ENCODE assay signal across 11 cellular contexts in the genomic region with DNA sequence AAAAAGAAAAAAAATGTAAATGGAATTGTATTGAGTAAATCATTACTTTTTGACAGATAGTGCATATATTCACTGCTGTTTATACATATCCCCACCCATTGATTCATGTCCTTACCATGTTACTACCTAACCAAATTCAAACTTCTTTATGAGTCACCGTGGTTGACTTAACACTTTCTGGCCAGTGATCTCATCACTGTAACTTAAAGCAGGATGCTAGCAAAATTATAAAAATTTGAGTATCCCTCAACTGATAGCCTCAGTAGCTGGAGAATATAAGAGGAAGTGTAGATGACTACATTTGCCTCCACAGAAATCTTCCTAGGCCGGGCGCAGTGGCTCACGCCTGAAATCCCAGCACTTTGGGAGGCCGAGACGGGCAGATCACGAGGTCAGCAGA. TPM values are rescaled to one million over a fixed set of nuclear protein-coding genes. Genes with fewer than 3 reads are reported as not detected.
DNase-seq lines count a peak whose midpoint lies in the region; ATAC-seq lines count a peak whose summit lies in the region.
"Had no signal": no experiment of that assay in that cellular context is flagged by ENCODE, and none has a peak within 500 bp of the region (broad histone marks: within the 10 kb centered on the region; RNA-seq: fewer than 3 reads in every experiment).

No MANE protein-coding gene starts in this region.

- peaks cover 54% of the 10 kb centered on the region for H3K36me3 ChIP-seq in adipocyte (ENCODE audit: control insufficient read depth, insufficient read depth, low read length, severe bottlenecking)

- no peak for DNase-seq in activated T-cell treated with anti-CD3 and anti-CD28 coated beads, Interleukin-2, amount 50 U/mL, for 4 hours
- no peak for DNase-seq in activated T-cell treated with anti-CD3 and anti-CD28 coated beads, Interleukin-2, amount 50 U/mL, for 48 hours
- DNase-seq in adipocyte (ENCODE audit: low read depth) (peak; percentile 45), NCI-H510A treated with DMSO at 0.1 percent for 48 hours (lab: John Stamatoyannopoulos, UW) (no peak)
- DNase-seq in stimulated activated naive B cell treated with anti-CD40 and anti-IgM and Interleukin-4, amounts not matched to agents 10 μg/mL and 1 μg/mL and 100 μg/mL, for 72 hours = no peak
- DNase-seq: BE2C, midbrain, NCI-H1417 had no signal

- H3K4me1 ChIP-seq in adipocyte (ENCODE audit: control insufficient read depth, insufficient read depth, low read length) = no peaks in the 10 kb centered on the region
- H3K4me1 ChIP-seq: BE2C had no signal

- no peak overlapping the region for H3K27ac Mint-ChIP-seq in stimulated activated naive B cell treated with anti-CD40 and anti-IgM and Interleukin-4, amounts not matched to agents 10 μg/mL and 1 μg/mL and 100 μg/mL, for 72 hours

- H3K36me3 Mint-ChIP-seq in activated T-cell treated with anti-CD3 and anti-CD28 coated beads, Interleukin-2, amount 50 U/mL, for 4 hours (ENCODE audit: insufficient read depth) = peaks cover 34% of the 10 kb centered on the region
- peaks cover 32 to 51% of the 10 kb centered on the region in 2 donors for H3K36me3 Mint-ChIP-seq in stimulated activated naive B cell treated with anti-CD40 and anti-IgM and Interleukin-4, amounts not matched to agents 10 μg/mL and 1 μg/mL and 100 μg/mL, for 72 hours

- no peaks in the 10 kb centered on the region for H3K27me3 Mint-ChIP-seq in activated T-cell treated with anti-CD3 and anti-CD28 coated beads, Interleukin-2, amount 50 U/mL, for 4 hours (ENCODE audit: low read depth)
- H3K27me3 Mint-ChIP-seq in stimulated activated naive B cell treated with anti-CD40 and anti-IgM and Interleukin-4, amounts not matched to agents 10 μg/mL and 1 μg/mL and 100 μg/mL, for 72 hours = no peaks in the 10 kb centered on the region

- no peaks in the 10 kb centered on the region for H3K9me3 ChIP-seq in adipocyte (ENCODE audit: control insufficient read depth, low read length)
- H3K9me3 ChIP-seq: BE2C had no signal

- H3K4me1 Mint-ChIP-seq in activated T-cell treated with anti-CD3 and anti-CD28 coated beads, Interleukin-2, amount 50 U/mL, for 4 hours (ENCODE audit: low read depth) = peaks cover 30% of the 10 kb centered on the region
- peaks cover 6 to 26% of the 10 kb centered on the region in 2 donors for H3K4me1 Mint-ChIP-seq in stimulated activated naive B cell treated with anti-CD40 and anti-IgM and Interleukin-4, amounts not matched to agents 10 μg/mL and 1 μg/mL and 100 μg/mL, for 72 hours

- H3K4me3 Mint-ChIP-seq in activated T-cell treated with anti-CD3 and anti-CD28 coated beads, Interleukin-2, amount 50 U/mL, for 4 hours = no peak overlapping the region
- H3K4me3 Mint-ChIP-seq in stimulated activated naive B cell treated with anti-CD40 and anti-IgM and Interleukin-4, amounts not matched to agents 10 μg/mL and 1 μg/mL and 100 μg/mL, for 72 hours = no peak overlapping the region

- H3K27me3 ChIP-seq in adipocyte (replicated peaks; ENCODE audit: control insufficient read depth, insufficient read depth, low read length) = no peaks in the 10 kb centered on the region
- H3K27me3 ChIP-seq: BE2C had no signal

- H3K9ac ChIP-seq in adipocyte (ENCODE audit: low read length) = no peak overlapping the region

- ATAC-seq in activated T-cell treated with anti-CD3 and anti-CD28 coated beads, Interleukin-2, amount 50 U/mL, for 4 hours = peak; percentile 98 to 99
- ATAC-seq in HG03520 (IDR thresholded peaks at IDR 0.05; ENCODE audit: unreplicated experiment) (peak; percentile 75), GM21528 (IDR thresholded peaks at IDR 0.05; ENCODE audit: low FRiP score, unreplicated experiment) (no peak), GM21367 (IDR thresholded peaks at IDR 0.05; ENCODE audit: unreplicated experiment) (no peak)
- peak; percentile 60 to 74 for ATAC-seq in stimulated activated naive B cell treated with anti-CD40 and anti-IgM and Interleukin-4, amounts not matched to agents 10 μg/mL and 1 μg/mL and 100 μg/mL, for 72 hours (replicated peaks)

- no peaks in the 10 kb centered on the region for H3K9me3 Mint-ChIP-seq in activated T-cell treated with anti-CD3 and anti-CD28 coated beads, Interleukin-2, amount 50 U/mL, for 4 hours
- no peaks in the 10 kb centered on the region for H3K9me3 Mint-ChIP-seq in stimulated activated naive B cell treated with anti-CD40 and anti-IgM and Interleukin-4, amounts not matched to agents 10 μg/mL and 1 μg/mL and 100 μg/mL, for 72 hours

- H3K4me3 ChIP-seq in adipocyte (ENCODE audit: low read length) = no peak overlapping the region

RNA-seq across cellular contexts. Expression of gene CNOT9, which starts 13.4 kb away (rescaled TPM):
- total RNA-seq in activated T-cell treated with anti-CD3 and anti-CD28 coated beads, Interleukin-2, amount 50 U/mL, for 4 hours = 100 to 1,000 TPM; 111 to 126 (median 119) TPM

RNA-seq across cellular contexts. Expression of gene USP37, which starts 13.9 kb away (rescaled TPM):
- total RNA-seq in activated T-cell treated with anti-CD3 and anti-CD28 coated beads, Interleukin-2, amount 50 U/mL, for 4 hours = 10 to 100 TPM; 30.9 to 31.4 (median 31.2) TPM

RNA-seq across cellular contexts. Expression of gene PLCD4, which starts 25.6 kb away (rescaled TPM):
- under 1 TPM in 2 of 3 donors, not detected in 1; 0.05 to 0.40 TPM for total RNA-seq in activated T-cell treated with anti-CD3 and anti-CD28 coated beads, Interleukin-2, amount 50 U/mL, for 4 hours

Comparison
In these comparisons a context has a peak if more than half of its experiments do, and no peak if none do; other contexts are left out.
1. ATAC-seq: peak in activated T-cell treated with anti-CD3 and anti-CD28 coated beads, Interleukin-2, amount 50 U/mL, for 4 hours (2 of 2), HG03520 (single experiment) and stimulated activated naive B cell treated with anti-CD40 and anti-IgM and Interleukin-4, amounts not matched to agents 10 μg/mL and 1 μg/mL and 100 μg/mL, for 72 hours (2 of 2); none in GM21528 (single experiment) and GM21367 (single experiment).